In the genomic region with DNA sequence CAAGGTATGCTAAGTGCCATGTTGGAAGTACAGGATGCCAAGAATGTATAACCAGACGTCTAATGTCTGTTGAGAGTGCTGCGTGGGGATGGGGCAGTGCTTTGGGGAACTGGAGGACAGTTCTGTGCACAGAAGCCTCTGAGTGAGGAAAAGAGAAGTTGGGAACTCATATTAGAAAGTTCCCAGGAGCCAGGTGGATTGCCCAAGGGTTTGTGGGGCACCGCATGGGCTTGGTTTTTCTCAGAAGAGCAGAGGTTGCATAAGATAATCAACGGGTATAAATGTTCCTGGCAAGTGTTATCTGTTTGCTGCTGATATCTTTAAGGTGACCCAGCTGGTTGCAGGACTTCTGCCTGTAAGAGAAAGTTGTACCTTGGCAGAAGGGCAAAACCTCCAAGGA, we compare ENCODE assay signal across 27 cellular contexts. TPM values are rescaled to one million over a fixed set of nuclear protein-coding genes. Genes with fewer than 3 reads are reported as not detected.
DNase-seq lines count a peak whose midpoint lies in the region; ATAC-seq and TF ChIP-seq lines count a peak whose summit lies in the region.
"Had no signal": no experiment of that assay in that cellular context is flagged by ENCODE, and none has a peak within 500 bp of the region (broad histone marks: within the 10 kb centered on the region; RNA-seq: fewer than 3 reads in every experiment).

No MANE protein-coding gene starts in this region.

- H3K9me3 ChIP-seq in left ventricle myocardium inferior (replicated peaks) (no peaks in the 10 kb centered on the region), endodermal cell (ENCODE audit: control insufficient read depth, low read length) (no peaks in the 10 kb centered on the region)
- H3K9me3 ChIP-seq: body of pancreas, SJCRH30, thoracic aorta had no signal

- ATAC-seq in activated naive CD8-positive, alpha-beta T cell treated with anti-CD3 and anti-CD28 coated beads, Interleukin-2, amount 50 U/mL, for 24 hours, result no peak
- ATAC-seq in HG03565 (IDR thresholded peaks at IDR 0.05; ENCODE audit: unreplicated experiment), result no peak
- ATAC-seq in GM18511 (IDR thresholded peaks at IDR 0.05; ENCODE audit: unreplicated experiment), result no peak
- ATAC-seq: body of pancreas; stimulated activated effector memory CD8-positive, alpha-beta T cell treated with anti-CD3 and anti-CD28 coated beads, Interleukin-12 subunit alpha, Interleukin-12 subunit beta, amount 100 ng/mL, for 72 hours had no signal

- peaks cover 3% of the 10 kb centered on the region for H3K36me3 Mint-ChIP-seq in activated naive CD8-positive, alpha-beta T cell
- peaks cover 36% of the 10 kb centered on the region for H3K36me3 Mint-ChIP-seq in activated naive CD8-positive, alpha-beta T cell treated with anti-CD3 and anti-CD28 coated beads, Interleukin-2, amount 50 U/mL, for 24 hours (ENCODE audit: low read depth)
- peaks cover 59% of the 10 kb centered on the region for H3K36me3 Mint-ChIP-seq in activated T-helper 2 cell treated with anti-CD3 and anti-CD28 coated beads, Interferon-gamma antibody, Interleukin-2, Interleukin-4, amounts not matched to agents 10 μg/mL and 5 μg/mL and 100 μg/mL, durations not matched to agents 14 hours and 24 hours and 36 hours (ENCODE audit: low read depth)
- no peaks in the 10 kb centered on the region for H3K36me3 Mint-ChIP-seq in endodermal cell (ENCODE audit: low read depth)
- H3K36me3 Mint-ChIP-seq: IgD-negative memory B cell; mesothelial cell of epicardium; stimulated activated effector memory CD8-positive, alpha-beta T cell treated with anti-CD3 and anti-CD28 coated beads, Interleukin-12 subunit alpha, Interleukin-12 subunit beta, amount 100 ng/mL, for 72 hours had no signal

- H3K4me1 ChIP-seq in left ventricle myocardium inferior, result peaks cover 84% of the 10 kb centered on the region
- no peaks in the 10 kb centered on the region for H3K4me1 ChIP-seq in endodermal cell (ENCODE audit: control insufficient read depth, insufficient read depth, low read length)
- H3K4me1 ChIP-seq: SJCRH30 had no signal

- H3K4me3 Mint-ChIP-seq in activated naive CD8-positive, alpha-beta T cell, result no peak overlapping the region
- no peak overlapping the region for H3K4me3 Mint-ChIP-seq in activated naive CD8-positive, alpha-beta T cell treated with anti-CD3 and anti-CD28 coated beads, Interleukin-2, amount 50 U/mL, for 24 hours
- no peak overlapping the region for H3K4me3 Mint-ChIP-seq in activated T-helper 2 cell treated with anti-CD3 and anti-CD28 coated beads, Interferon-gamma antibody, Interleukin-2, Interleukin-4, amounts not matched to agents 10 μg/mL and 5 μg/mL and 100 μg/mL, durations not matched to agents 14 hours and 24 hours and 36 hours (ENCODE audit: low read depth)
- H3K4me3 Mint-ChIP-seq in endodermal cell, result no peak overlapping the region
- H3K4me3 Mint-ChIP-seq: activated naive CD4-positive, alpha-beta T cell treated with anti-CD3 and anti-CD28 coated beads, Interleukin-2, amount 50 U/mL, for 24 hours; CD4-positive, alpha-beta memory T cell; IgD-negative memory B cell; mesothelial cell of epicardium; stimulated activated effector memory CD8-positive, alpha-beta T cell treated with anti-CD3 and anti-CD28 coated beads, Interleukin-12 subunit alpha, Interleukin-12 subunit beta, amount 100 ng/mL, for 72 hours had no signal

- 83 to 92% methylated on average over 4 of the region's 4 CpGs for WGBS in endodermal cell (ENCODE audit: insufficient coverage in 1 of 2, insufficient read length in 1 of 2), 2 experiments

- peak overlapping the region; percentile 69 for H3K27ac ChIP-seq in left ventricle myocardium inferior (replicated peaks)
- no peak overlapping the region for H3K27ac ChIP-seq in endodermal cell (ENCODE audit: low read depth, low read length)
- H3K27ac ChIP-seq: body of pancreas, SJCRH30, thoracic aorta had no signal

- H3K36me3 ChIP-seq in left ventricle myocardium inferior, result no peaks in the 10 kb centered on the region
- no peaks in the 10 kb centered on the region for H3K36me3 ChIP-seq in endodermal cell (ENCODE audit: control insufficient read depth, insufficient read depth, low read length)
- H3K36me3 ChIP-seq: SJCRH30, thoracic aorta had no signal

- H3K27ac Mint-ChIP-seq in activated naive CD8-positive, alpha-beta T cell, result peak overlapping the region; percentile 25
- H3K27ac Mint-ChIP-seq in activated naive CD8-positive, alpha-beta T cell treated with anti-CD3 and anti-CD28 coated beads, Interleukin-2, amount 50 U/mL, for 24 hours, result no peak overlapping the region
- no peak overlapping the region for H3K27ac Mint-ChIP-seq in activated T-helper 2 cell treated with anti-CD3 and anti-CD28 coated beads, Interferon-gamma antibody, Interleukin-2, Interleukin-4, amounts not matched to agents 10 μg/mL and 5 μg/mL and 100 μg/mL, durations not matched to agents 14 hours and 24 hours and 36 hours
- no peak overlapping the region for H3K27ac Mint-ChIP-seq in endodermal cell
- H3K27ac Mint-ChIP-seq: IgD-negative memory B cell; mesothelial cell of epicardium; stimulated activated effector memory CD8-positive, alpha-beta T cell treated with anti-CD3 and anti-CD28 coated beads, Interleukin-12 subunit alpha, Interleukin-12 subunit beta, amount 100 ng/mL, for 72 hours had no signal

- DNase-seq in activated naive CD8-positive, alpha-beta T cell treated with anti-CD3 and anti-CD28 coated beads, Interleukin-2, amount 50 U/mL, for 24 hours, result no peak
- DNase-seq in SIG-M5 (lab: John Stamatoyannopoulos, UW) (peak; percentile 73), left ventricle myocardium inferior (no peak), endodermal cell (no peak)
- no peak for DNase-seq in activated T-helper 2 cell treated with anti-CD3 and anti-CD28 coated beads, Interferon-gamma antibody, Interleukin-2, Interleukin-4, amounts not matched to agents 10 μg/mL and 5 μg/mL and 100 μg/mL, durations not matched to agents 14 hours and 24 hours and 36 hours (ENCODE audit: low spot score)
- DNase-seq: activated CD4-positive, alpha-beta T cell treated with anti-CD3 and anti-CD28 coated beads for 4 hours; body of pancreas; CD4-positive, alpha-beta memory T cell; DMS79; foreskin melanocyte; NCI-H1048; NCI-H2081; NCI-H510A treated with DMSO at 0.1 percent for 48 hours; nucleus accumbens; retina; SJCRH30; stimulated activated CD4-positive, alpha-beta T cell treated with anti-CD3 and anti-CD28 coated beads, Interleukin-15, amount 100 ng/mL, for 24 hours; T-helper 9 cell had no signal

- TF ChIP-seq CTCF in left ventricle myocardium inferior (IDR thresholded peaks at IDR 0.05; ENCODE audit: borderline replicate concordance) (no peak), endodermal cell (conservative IDR thresholded peaks at IDR 0.05) (no peak)

- H3K4me1 Mint-ChIP-seq in activated naive CD8-positive, alpha-beta T cell (ENCODE audit: low read depth), result peaks cover 72% of the 10 kb centered on the region
- peaks cover 19% of the 10 kb centered on the region for H3K4me1 Mint-ChIP-seq in activated naive CD8-positive, alpha-beta T cell treated with anti-CD3 and anti-CD28 coated beads, Interleukin-2, amount 50 U/mL, for 24 hours
- peaks cover 46% of the 10 kb centered on the region for H3K4me1 Mint-ChIP-seq in activated T-helper 2 cell treated with anti-CD3 and anti-CD28 coated beads, Interferon-gamma antibody, Interleukin-2, Interleukin-4, amounts not matched to agents 10 μg/mL and 5 μg/mL and 100 μg/mL, durations not matched to agents 14 hours and 24 hours and 36 hours (ENCODE audit: low read depth)
- H3K4me1 Mint-ChIP-seq in endodermal cell, result no peaks in the 10 kb centered on the region

- no peaks in the 10 kb centered on the region for H3K27me3 Mint-ChIP-seq in activated naive CD8-positive, alpha-beta T cell
- no peaks in the 10 kb centered on the region for H3K27me3 Mint-ChIP-seq in activated naive CD8-positive, alpha-beta T cell treated with anti-CD3 and anti-CD28 coated beads, Interleukin-2, amount 50 U/mL, for 24 hours
- no peaks in the 10 kb centered on the region for H3K27me3 Mint-ChIP-seq in activated T-helper 2 cell treated with anti-CD3 and anti-CD28 coated beads, Interferon-gamma antibody, Interleukin-2, Interleukin-4, amounts not matched to agents 10 μg/mL and 5 μg/mL and 100 μg/mL, durations not matched to agents 14 hours and 24 hours and 36 hours (ENCODE audit: low read depth)
- H3K27me3 Mint-ChIP-seq in endodermal cell (ENCODE audit: insufficient read depth), result no peaks in the 10 kb centered on the region
- H3K27me3 Mint-ChIP-seq: activated naive CD4-positive, alpha-beta T cell treated with anti-CD3 and anti-CD28 coated beads, Interleukin-2, amount 50 U/mL, for 24 hours; CD4-positive, alpha-beta memory T cell had no signal

- H3K27me3 ChIP-seq in left ventricle myocardium inferior (ENCODE audit: low read depth) (no peaks in the 10 kb centered on the region), endodermal cell (ENCODE audit: control insufficient read depth, insufficient read depth, low read length, poor library complexity, severe bottlenecking) (no peaks in the 10 kb centered on the region)
- H3K27me3 ChIP-seq: body of pancreas, SJCRH30 had no signal

- intact Hi-C loops in left ventricle myocardium inferior (cut with micrococcal nuclease), result no loop called here
- intact Hi-C loops in activated T-helper 2 cell treated with anti-CD3 and anti-CD28 coated beads, Interferon-gamma antibody, Interleukin-2, Interleukin-4, amounts not matched to agents 10 μg/mL and 5 μg/mL and 100 μg/mL, durations not matched to agents 14 hours and 24 hours and 36 hours (cut with micrococcal nuclease), result no loop called here

- H3K9ac ChIP-seq in endodermal cell (ENCODE audit: extremely low read depth, low read length, poor library complexity, severe bottlenecking), result no peak overlapping the region

- H3K4me3 ChIP-seq in left ventricle myocardium inferior (no peak overlapping the region), endodermal cell (ENCODE audit: low read length) (no peak overlapping the region)
- H3K4me3 ChIP-seq: body of pancreas, SJCRH30, thoracic aorta had no signal

- no peaks in the 10 kb centered on the region for H3K9me3 Mint-ChIP-seq in activated naive CD8-positive, alpha-beta T cell (ENCODE audit: low read depth)
- H3K9me3 Mint-ChIP-seq in activated naive CD8-positive, alpha-beta T cell treated with anti-CD3 and anti-CD28 coated beads, Interleukin-2, amount 50 U/mL, for 24 hours, result no peaks in the 10 kb centered on the region
- no peaks in the 10 kb centered on the region for H3K9me3 Mint-ChIP-seq in activated T-helper 2 cell treated with anti-CD3 and anti-CD28 coated beads, Interferon-gamma antibody, Interleukin-2, Interleukin-4, amounts not matched to agents 10 μg/mL and 5 μg/mL and 100 μg/mL, durations not matched to agents 14 hours and 24 hours and 36 hours
- no peaks in the 10 kb centered on the region for H3K9me3 Mint-ChIP-seq in endodermal cell
- H3K9me3 Mint-ChIP-seq: activated naive CD4-positive, alpha-beta T cell treated with anti-CD3 and anti-CD28 coated beads, Interleukin-2, amount 50 U/mL, for 24 hours; CD4-positive, alpha-beta memory T cell; IgD-negative memory B cell; mesothelial cell of epicardium; stimulated activated effector memory CD8-positive, alpha-beta T cell treated with anti-CD3 and anti-CD28 coated beads, Interleukin-12 subunit alpha, Interleukin-12 subunit beta, amount 100 ng/mL, for 72 hours had no signal

RNA-seq across cellular contexts. Expression of gene HRH2, which starts 13.1 kb away (rescaled TPM):
- 47.7 TPM for total RNA-seq in left ventricle myocardium inferior
- 34.3 and 37.1 TPM in 2 replicates for total RNA-seq in activated T-helper 2 cell treated with anti-CD3 and anti-CD28 coated beads, Interferon-gamma antibody, Interleukin-2, Interleukin-4, amounts not matched to agents 10 μg/mL and 5 μg/mL and 100 μg/mL, durations not matched to agents 14 hours and 24 hours and 36 hours
- 1 to 10 TPM; 2.1 to 3.3 TPM for total RNA-seq in endodermal cell
- polyA plus RNA-seq in endodermal cell (2013, experiment 1 of 2), result 1.3 TPM
- 1.1 TPM for polyA plus RNA-seq in endodermal cell (2013, experiment 2 of 2)
- total RNA-seq: A673, SJCRH30 had no signal
